ENCODE assay signal across 19 cellular contexts in genomic region chr12:6275609-6276246, GRCh38. TPM values are rescaled to one million over a fixed set of nuclear protein-coding genes. Genes with fewer than 3 reads are reported as not detected.
"Had no signal": no experiment of that assay in that cellular context is flagged by ENCODE, and none has a peak within 500 bp of the region (broad histone marks: within the 10 kb centered on the region; RNA-seq: fewer than 3 reads in every experiment).

No MANE protein-coding gene starts in this region.

- H3K4me3 Mint-ChIP-seq: activated B cell treated with CpG ODN at 0.5 μM for 24 hours; activated CD4-positive, alpha-beta T cell treated with anti-CD3 and anti-CD28 coated beads for 36 hours; activated T-cell treated with anti-CD3 and anti-CD28 coated beads, Interleukin-2, amount 50 U/mL, for 4 hours; mesothelial cell of epicardium; natural killer cell treated with Interleukin-12 subunit alpha and Interleukin-12 subunit beta and Interleukin-15 and Interleukin-18, amount 100 ng/mL, for 72 hours had no signal

- H3K27ac Mint-ChIP-seq: activated B cell treated with CpG ODN at 0.5 μM for 24 hours; activated CD4-positive, alpha-beta T cell treated with anti-CD3 and anti-CD28 coated beads for 36 hours; activated T-helper 2 cell treated with anti-CD3 and anti-CD28 coated beads, Interferon-gamma antibody, Interleukin-2, Interleukin-4, amounts not matched to agents 10 μg/mL and 5 μg/mL and 100 μg/mL, durations not matched to agents 14 hours and 24 hours and 36 hours; mesothelial cell of epicardium; natural killer cell treated with Interleukin-12 subunit alpha and Interleukin-12 subunit beta and Interleukin-15 and Interleukin-18, amount 100 ng/mL, for 72 hours had no signal

- H3K36me3 Mint-ChIP-seq: mesothelial cell of epicardium; natural killer cell treated with Interleukin-12 subunit alpha and Interleukin-12 subunit beta and Interleukin-15 and Interleukin-18, amount 100 ng/mL, for 72 hours had no signal

- H3K4me3 ChIP-seq: coronary artery, heart left ventricle, pancreas had no signal

- H3K36me3 ChIP-seq: heart left ventricle, pancreas had no signal

- H3K9me3 Mint-ChIP-seq: activated B cell treated with CpG ODN at 0.5 μM for 24 hours; activated T-cell treated with anti-CD3 and anti-CD28 coated beads, Interleukin-2, amount 50 U/mL, for 4 hours; activated T-helper 2 cell treated with anti-CD3 and anti-CD28 coated beads, Interferon-gamma antibody, Interleukin-2, Interleukin-4, amounts not matched to agents 10 μg/mL and 5 μg/mL and 100 μg/mL, durations not matched to agents 14 hours and 24 hours and 36 hours; mesothelial cell of epicardium; natural killer cell treated with Interleukin-12 subunit alpha and Interleukin-12 subunit beta and Interleukin-15 and Interleukin-18, amount 100 ng/mL, for 72 hours had no signal

- H3K27me3 ChIP-seq: heart left ventricle, pancreas had no signal

- H3K9me3 ChIP-seq: heart left ventricle, pancreas had no signal

- ATAC-seq: activated CD4-positive, alpha-beta T cell treated with anti-CD3 and anti-CD28 coated beads for 36 hours; activated T-cell treated with anti-CD3 and anti-CD28 coated beads, Interleukin-2, amount 50 U/mL, for 4 hours; heart left ventricle; left cardiac atrium; natural killer cell treated with Interleukin-12 subunit alpha and Interleukin-12 subunit beta and Interleukin-15 and Interleukin-18, amount 100 ng/mL, for 72 hours; pancreas had no signal

- H3K27ac ChIP-seq: coronary artery, pancreas had no signal

- DNase-seq: activated B cell treated with CpG ODN at 0.5 μM for 24 hours; activated CD4-positive, alpha-beta T cell treated with anti-CD3 and anti-CD28 coated beads for 36 hours; activated CD4-positive, alpha-beta T cell treated with anti-CD3 and anti-CD28 coated beads, Interleukin-2, amount 50 U/mL, for 48 hours; activated CD8-positive, alpha-beta memory T cell treated with anti-CD3 and anti-CD28 coated beads, Interleukin-2, amount 50 U/mL, for 48 hours; activated naive CD4-positive, alpha-beta T cell treated with Interleukin-2 at 50 U/mL for 16 hours; activated T-cell treated with anti-CD3 and anti-CD28 coated beads, Interleukin-2, amount 50 U/mL, for 4 hours; amygdala; heart left ventricle; left cardiac atrium; stimulated activated CD4-positive, alpha-beta T cell treated with anti-CD3 and anti-CD28 coated beads, Interleukin-4, amount 100 ng/mL, for 1 hour; stimulated activated naive CD4-positive, alpha-beta T cell; T-helper 9 cell had no signal

RNA-seq across cellular contexts. Expression of gene PLEKHG6, which starts 34.8 kb away (rescaled TPM):
- total RNA-seq: activated B cell treated with CpG ODN at 0.5 μM for 24 hours; activated CD4-positive, alpha-beta T cell treated with anti-CD3 and anti-CD28 coated beads for 36 hours; activated CD8-positive, alpha-beta memory T cell treated with anti-CD3 and anti-CD28 coated beads for 36 hours; activated T-cell treated with anti-CD3 and anti-CD28 coated beads, Interleukin-2, amount 50 U/mL, for 4 hours; activated T-helper 2 cell treated with anti-CD3 and anti-CD28 coated beads, Interferon-gamma antibody, Interleukin-2, Interleukin-4, amounts not matched to agents 10 μg/mL and 5 μg/mL and 100 μg/mL, durations not matched to agents 14 hours and 24 hours and 36 hours; natural killer cell treated with Interleukin-12 subunit alpha and Interleukin-12 subunit beta and Interleukin-15 and Interleukin-18, amount 100 ng/mL, for 72 hours; T-helper 1 cell treated with Interleukin-12 subunit alpha and Interleukin-12 subunit beta and Interleukin-4 antibody, amounts not matched to agents 30 ng/mL and 1 ng/mL, for 36 hours had no signal
